ENCODE assay signal across 1 cellular context in the genomic region with DNA sequence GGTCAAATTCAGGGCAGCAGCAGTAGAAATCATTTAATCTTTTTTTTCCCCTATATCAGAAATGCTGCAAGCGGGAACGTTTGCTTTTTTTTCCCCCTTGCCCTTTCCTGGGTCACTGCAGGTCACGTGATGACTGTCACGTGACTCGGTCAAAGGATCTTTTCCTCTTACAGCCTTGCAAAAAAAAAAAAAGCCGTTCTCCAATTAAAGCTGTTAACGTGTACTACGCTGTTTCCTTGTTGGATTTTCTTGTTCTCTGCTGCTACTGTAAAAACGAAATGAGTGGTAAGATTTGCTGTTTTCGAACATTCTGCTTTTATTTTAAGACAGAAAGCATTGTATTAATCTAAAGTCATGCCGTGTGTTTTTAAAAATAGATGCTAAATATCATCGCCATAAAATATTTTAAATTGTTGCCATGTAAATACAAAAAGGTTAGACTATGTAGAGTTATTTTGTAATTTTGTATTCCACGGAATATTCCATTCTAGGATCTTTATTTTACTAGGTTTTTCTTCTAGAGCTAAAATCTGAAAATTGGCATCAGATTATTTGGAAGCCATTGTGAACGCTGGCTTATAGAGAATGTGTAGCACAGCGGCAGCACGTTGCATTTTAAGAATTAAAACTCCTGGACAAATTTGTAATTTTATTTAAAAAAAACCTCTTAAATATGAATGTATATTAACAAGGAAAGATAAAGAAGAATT.
TF ChIP-seq lines count a peak whose summit lies in the region.

No MANE protein-coding gene starts in this region.

TF ChIP-seq in HepG2, 621 proteins besides CTCF, POLR2A, EP300 and RAD21 (continued from another document and continues in another):
- TF ChIP-seq, protein P1, sequence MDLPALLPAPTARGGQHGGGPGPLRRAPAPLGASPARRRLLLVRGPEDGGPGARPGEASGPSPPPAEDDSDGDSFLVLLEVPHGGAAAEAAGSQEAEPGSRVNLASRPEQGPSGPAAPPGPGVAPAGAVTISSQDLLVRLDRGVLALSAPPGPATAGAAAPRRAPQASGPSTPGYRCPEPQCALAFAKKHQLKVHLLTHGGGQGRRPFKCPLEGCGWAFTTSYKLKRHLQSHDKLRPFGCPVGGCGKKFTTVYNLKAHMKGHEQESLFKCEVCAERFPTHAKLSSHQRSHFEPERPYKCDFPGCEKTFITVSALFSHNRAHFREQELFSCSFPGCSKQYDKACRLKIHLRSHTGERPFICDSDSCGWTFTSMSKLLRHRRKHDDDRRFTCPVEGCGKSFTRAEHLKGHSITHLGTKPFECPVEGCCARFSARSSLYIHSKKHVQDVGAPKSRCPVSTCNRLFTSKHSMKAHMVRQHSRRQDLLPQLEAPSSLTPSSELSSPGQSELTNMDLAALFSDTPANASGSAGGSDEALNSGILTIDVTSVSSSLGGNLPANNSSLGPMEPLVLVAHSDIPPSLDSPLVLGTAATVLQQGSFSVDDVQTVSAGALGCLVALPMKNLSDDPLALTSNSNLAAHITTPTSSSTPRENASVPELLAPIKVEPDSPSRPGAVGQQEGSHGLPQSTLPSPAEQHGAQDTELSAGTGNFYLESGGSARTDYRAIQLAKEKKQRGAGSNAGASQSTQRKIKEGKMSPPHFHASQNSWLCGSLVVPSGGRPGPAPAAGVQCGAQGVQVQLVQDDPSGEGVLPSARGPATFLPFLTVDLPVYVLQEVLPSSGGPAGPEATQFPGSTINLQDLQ (CRISPR knock-in tag; IDR thresholded peaks at IDR 0.05), result no peak
- TF ChIP-seq ZNF136 (CRISPR knock-in tag; IDR thresholded peaks at IDR 0.05; ENCODE audit: low read depth) (no peak), ZNF501 (CRISPR knock-in tag; IDR thresholded peaks at IDR 0.05) (no peak), NBN (conservative IDR thresholded peaks at IDR 0.05) (no peak), KAT2B (IDR thresholded peaks at IDR 0.05; ENCODE audit: borderline replicate concordance, low read depth, low read length) (no peak), ZNF766 (CRISPR knock-in tag; IDR thresholded peaks at IDR 0.05; ENCODE audit: borderline replicate concordance) (no peak), ATF1 (CRISPR knock-in tag; IDR thresholded peaks at IDR 0.05) (peak; percentile 55; the same call in 1 of the 2 replicates), MBD4 (IDR thresholded peaks at IDR 0.05; ENCODE audit: borderline replicate concordance, low read length) (no peak), CC2D1A (CRISPR knock-in tag; IDR thresholded peaks at IDR 0.05) (no peak), ZNF33B (CRISPR knock-in tag; IDR thresholded peaks at IDR 0.05) (no peak), CBFB (CRISPR knock-in tag; IDR thresholded peaks at IDR 0.05) (no peak), GABPA (IDR thresholded peaks at IDR 0.05; ENCODE audit: low read depth, low read length) (no peak), GABPA (CRISPR knock-in tag; IDR thresholded peaks at IDR 0.05; ENCODE audit: low read depth) (peak; percentile 76), ZKSCAN5 (CRISPR knock-in tag; IDR thresholded peaks at IDR 0.05) (no peak), FOXM1 (CRISPR knock-in tag; IDR thresholded peaks at IDR 0.05) (no peak), CREB1 (IDR thresholded peaks at IDR 0.05) (peak; percentile 32), CREB1 (CRISPR knock-in tag; IDR thresholded peaks at IDR 0.05) (peak; percentile 82), ZNF264 (CRISPR knock-in tag; IDR thresholded peaks at IDR 0.05) (no peak), ZNF317 (CRISPR knock-in tag; IDR thresholded peaks at IDR 0.05) (no peak), HIVEP1 (CRISPR knock-in tag; IDR thresholded peaks at IDR 0.05) (no peak), PHF8 (CRISPR knock-in tag; IDR thresholded peaks at IDR 0.05) (no peak), RFXAP (CRISPR knock-in tag; IDR thresholded peaks at IDR 0.05; ENCODE audit: borderline replicate concordance) (0 out of 2 replicates have a peak, but pooled peaks have one; percentile 25), SP2 (CRISPR knock-in tag; IDR thresholded peaks at IDR 0.05) (no peak), SRSF9 (IDR thresholded peaks at IDR 0.05; ENCODE audit: borderline replicate concordance, insufficient read depth, low read depth, low read length, poor library complexity, severe bottlenecking) (no peak), RFX5 (IDR thresholded peaks at IDR 0.05; ENCODE audit: low read depth, low read length) (no peak), KDM2A (CRISPR knock-in tag; IDR thresholded peaks at IDR 0.05; ENCODE audit: borderline replicate concordance, low read depth) (no peak), AGO1 (IDR thresholded peaks at IDR 0.05; ENCODE audit: low read depth, low read length, poor library complexity, severe bottlenecking) (no peak), ZNF343 (CRISPR knock-in tag; IDR thresholded peaks at IDR 0.05) (no peak), HOXA5 (CRISPR knock-in tag; IDR thresholded peaks at IDR 0.05) (no peak), TAF15 (IDR thresholded peaks at IDR 0.05; ENCODE audit: low read depth, low read length, poor library complexity, severe bottlenecking) (no peak), KMT2B (CRISPR knock-in tag; IDR thresholded peaks at IDR 0.05) (peak; percentile 93), ZBTB49 (CRISPR knock-in tag; IDR thresholded peaks at IDR 0.05; ENCODE audit: borderline replicate concordance) (no peak), CHD4 (IDR thresholded peaks at IDR 0.05; ENCODE audit: borderline replicate concordance, low read length) (no peak), NFKB2 (CRISPR knock-in tag; IDR thresholded peaks at IDR 0.05; ENCODE audit: borderline replicate concordance) (no peak), ZBED4 (CRISPR knock-in tag; IDR thresholded peaks at IDR 0.05; ENCODE audit: borderline replicate concordance) (no peak), EHMT2 (IDR thresholded peaks at IDR 0.05; ENCODE audit: borderline replicate concordance, low read depth, low read length) (no peak)
- TF ChIP-seq, protein P2, sequence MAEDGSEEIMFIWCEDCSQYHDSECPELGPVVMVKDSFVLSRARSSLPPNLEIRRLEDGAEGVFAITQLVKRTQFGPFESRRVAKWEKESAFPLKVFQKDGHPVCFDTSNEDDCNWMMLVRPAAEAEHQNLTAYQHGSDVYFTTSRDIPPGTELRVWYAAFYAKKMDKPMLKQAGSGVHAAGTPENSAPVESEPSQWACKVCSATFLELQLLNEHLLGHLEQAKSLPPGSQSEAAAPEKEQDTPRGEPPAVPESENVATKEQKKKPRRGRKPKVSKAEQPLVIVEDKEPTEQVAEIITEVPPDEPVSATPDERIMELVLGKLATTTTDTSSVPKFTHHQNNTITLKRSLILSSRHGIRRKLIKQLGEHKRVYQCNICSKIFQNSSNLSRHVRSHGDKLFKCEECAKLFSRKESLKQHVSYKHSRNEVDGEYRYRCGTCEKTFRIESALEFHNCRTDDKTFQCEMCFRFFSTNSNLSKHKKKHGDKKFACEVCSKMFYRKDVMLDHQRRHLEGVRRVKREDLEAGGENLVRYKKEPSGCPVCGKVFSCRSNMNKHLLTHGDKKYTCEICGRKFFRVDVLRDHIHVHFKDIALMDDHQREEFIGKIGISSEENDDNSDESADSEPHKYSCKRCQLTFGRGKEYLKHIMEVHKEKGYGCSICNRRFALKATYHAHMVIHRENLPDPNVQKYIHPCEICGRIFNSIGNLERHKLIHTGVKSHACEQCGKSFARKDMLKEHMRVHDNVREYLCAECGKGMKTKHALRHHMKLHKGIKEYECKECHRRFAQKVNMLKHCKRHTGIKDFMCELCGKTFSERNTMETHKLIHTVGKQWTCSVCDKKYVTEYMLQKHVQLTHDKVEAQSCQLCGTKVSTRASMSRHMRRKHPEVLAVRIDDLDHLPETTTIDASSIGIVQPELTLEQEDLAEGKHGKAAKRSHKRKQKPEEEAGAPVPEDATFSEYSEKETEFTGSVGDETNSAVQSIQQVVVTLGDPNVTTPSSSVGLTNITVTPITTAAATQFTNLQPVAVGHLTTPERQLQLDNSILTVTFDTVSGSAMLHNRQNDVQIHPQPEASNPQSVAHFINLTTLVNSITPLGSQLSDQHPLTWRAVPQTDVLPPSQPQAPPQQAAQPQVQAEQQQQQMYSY (CRISPR knock-in tag; IDR thresholded peaks at IDR 0.05), result no peak
- TF ChIP-seq, protein P3, sequence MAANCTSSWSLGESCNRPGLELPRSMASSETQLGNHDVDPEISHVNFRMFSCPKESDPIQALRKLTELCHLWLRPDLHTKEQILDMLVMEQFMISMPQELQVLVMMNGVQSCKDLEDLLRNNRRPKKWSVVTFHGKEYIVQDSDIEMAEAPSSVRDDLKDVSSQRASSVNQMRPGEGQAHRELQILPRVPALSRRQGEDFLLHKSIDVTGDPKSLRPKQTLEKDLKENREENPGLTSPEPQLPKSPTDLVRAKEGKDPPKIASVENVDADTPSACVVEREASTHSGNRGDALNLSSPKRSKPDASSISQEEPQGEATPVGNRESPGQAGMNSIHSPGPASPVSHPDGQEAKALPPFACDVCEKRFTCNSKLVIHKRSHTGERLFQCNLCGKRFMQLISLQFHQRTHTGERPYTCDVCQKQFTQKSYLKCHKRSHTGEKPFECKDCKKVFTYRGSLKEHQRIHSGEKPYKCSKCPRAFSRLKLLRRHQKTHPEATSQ (CRISPR knock-in tag; IDR thresholded peaks at IDR 0.05; ENCODE audit: borderline replicate concordance), result no peak
- TF ChIP-seq, protein P4, sequence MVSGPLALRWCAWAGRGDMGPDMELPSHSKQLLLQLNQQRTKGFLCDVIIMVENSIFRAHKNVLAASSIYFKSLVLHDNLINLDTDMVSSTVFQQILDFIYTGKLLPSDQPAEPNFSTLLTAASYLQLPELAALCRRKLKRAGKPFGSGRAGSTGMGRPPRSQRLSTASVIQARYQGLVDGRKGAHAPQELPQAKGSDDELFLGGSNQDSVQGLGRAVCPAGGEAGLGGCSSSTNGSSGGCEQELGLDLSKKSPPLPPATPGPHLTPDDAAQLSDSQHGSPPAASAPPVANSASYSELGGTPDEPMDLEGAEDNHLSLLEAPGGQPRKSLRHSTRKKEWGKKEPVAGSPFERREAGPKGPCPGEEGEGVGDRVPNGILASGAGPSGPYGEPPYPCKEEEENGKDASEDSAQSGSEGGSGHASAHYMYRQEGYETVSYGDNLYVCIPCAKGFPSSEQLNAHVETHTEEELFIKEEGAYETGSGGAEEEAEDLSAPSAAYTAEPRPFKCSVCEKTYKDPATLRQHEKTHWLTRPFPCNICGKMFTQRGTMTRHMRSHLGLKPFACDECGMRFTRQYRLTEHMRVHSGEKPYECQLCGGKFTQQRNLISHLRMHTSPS (CRISPR knock-in tag; IDR thresholded peaks at IDR 0.05; ENCODE audit: low read depth), result no peak
- TF ChIP-seq, protein P5, sequence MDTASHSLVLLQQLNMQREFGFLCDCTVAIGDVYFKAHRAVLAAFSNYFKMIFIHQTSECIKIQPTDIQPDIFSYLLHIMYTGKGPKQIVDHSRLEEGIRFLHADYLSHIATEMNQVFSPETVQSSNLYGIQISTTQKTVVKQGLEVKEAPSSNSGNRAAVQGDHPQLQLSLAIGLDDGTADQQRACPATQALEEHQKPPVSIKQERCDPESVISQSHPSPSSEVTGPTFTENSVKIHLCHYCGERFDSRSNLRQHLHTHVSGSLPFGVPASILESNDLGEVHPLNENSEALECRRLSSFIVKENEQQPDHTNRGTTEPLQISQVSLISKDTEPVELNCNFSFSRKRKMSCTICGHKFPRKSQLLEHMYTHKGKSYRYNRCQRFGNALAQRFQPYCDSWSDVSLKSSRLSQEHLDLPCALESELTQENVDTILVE (CRISPR knock-in tag; IDR thresholded peaks at IDR 0.05), result no peak
- TF ChIP-seq, protein P6, sequence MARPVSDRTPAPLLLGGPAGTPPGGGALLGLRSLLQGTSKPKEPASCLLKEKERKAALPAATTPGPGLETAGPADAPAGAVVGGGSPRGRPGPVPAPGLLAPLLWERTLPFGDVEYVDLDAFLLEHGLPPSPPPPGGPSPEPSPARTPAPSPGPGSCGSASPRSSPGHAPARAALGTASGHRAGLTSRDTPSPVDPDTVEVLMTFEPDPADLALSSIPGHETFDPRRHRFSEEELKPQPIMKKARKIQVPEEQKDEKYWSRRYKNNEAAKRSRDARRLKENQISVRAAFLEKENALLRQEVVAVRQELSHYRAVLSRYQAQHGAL (CRISPR knock-in tag; IDR thresholded peaks at IDR 0.05; ENCODE audit: not compliant biosample characterization), result no peak
- TF ChIP-seq, protein P7, sequence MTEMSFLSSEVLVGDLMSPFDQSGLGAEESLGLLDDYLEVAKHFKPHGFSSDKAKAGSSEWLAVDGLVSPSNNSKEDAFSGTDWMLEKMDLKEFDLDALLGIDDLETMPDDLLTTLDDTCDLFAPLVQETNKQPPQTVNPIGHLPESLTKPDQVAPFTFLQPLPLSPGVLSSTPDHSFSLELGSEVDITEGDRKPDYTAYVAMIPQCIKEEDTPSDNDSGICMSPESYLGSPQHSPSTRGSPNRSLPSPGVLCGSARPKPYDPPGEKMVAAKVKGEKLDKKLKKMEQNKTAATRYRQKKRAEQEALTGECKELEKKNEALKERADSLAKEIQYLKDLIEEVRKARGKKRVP (CRISPR knock-in tag; IDR thresholded peaks at IDR 0.05), result no peak
